8 cellular contexts compared by ENCODE assay signal in the genomic region with DNA sequence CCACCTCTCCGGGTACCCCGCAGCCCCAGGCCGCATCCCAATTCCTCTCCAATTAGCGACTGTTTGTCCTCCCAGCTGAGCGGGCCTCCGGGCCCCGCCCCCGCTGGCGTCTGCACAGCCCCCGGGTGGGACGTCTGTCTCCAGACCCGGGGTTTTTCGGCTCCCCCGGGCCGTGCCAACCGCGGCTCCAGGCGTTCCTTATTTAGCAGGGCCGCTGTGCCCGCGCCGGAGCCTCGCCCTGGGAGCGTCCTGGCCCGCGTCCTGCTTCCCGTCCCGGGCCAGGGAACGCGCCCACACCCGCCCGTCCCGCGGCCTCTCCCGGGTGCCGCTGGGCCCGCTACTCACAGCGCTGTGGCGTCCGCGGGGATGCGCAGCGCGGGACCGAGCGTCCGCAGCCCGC. TPM values are rescaled to one million over a fixed set of nuclear protein-coding genes. Genes with fewer than 3 reads are reported as not detected.
A peak's percentile ranks its signal among the peaks of the same experiment; 100 is the strongest.
DNase-seq lines count a peak whose midpoint lies in the region; ATAC-seq and TF ChIP-seq lines count a peak whose summit lies in the region.
"Not testable (repeated sequence)": the region's sequence is repeated elsewhere in the genome, so short reads cannot be mapped to it uniquely, and the experiment has no call there.

No MANE protein-coding gene starts in this region.

- not testable (repeated sequence) for TF ChIP-seq CTCF in RWPE2 (IDR thresholded peaks at IDR 0.05; ENCODE audit: poor library complexity, severe bottlenecking)

- peak overlapping the region; percentile 76 to 88 (median 84); a peak in 21 of 22 replicates for H3K9ac ChIP-seq in BLaER1 treated with 17β-estradiol and CSF1 and Interleukin-3, amounts not matched to agents 10 nM and 100 nM
- not testable (repeated sequence) for H3K9ac ChIP-seq in HUES64 (ENCODE audit: low read depth, low read length); iPS-18a (ENCODE audit: low read length); neuronal stem cell (ENCODE audit: low read depth, low read length, poor library complexity)

- peaks cover 0 to 16% (median 6%) of the 10 kb centered on the region in 11 experiments; a peak in 13 of 22 replicates for H4K20me1 ChIP-seq in BLaER1 treated with 17β-estradiol and CSF1 and Interleukin-3, amounts not matched to agents 10 nM and 100 nM

- not testable (repeated sequence) for H3K79me1 ChIP-seq in neuronal stem cell (ENCODE audit: low read depth, low read length)

- not testable (repeated sequence) for H2AK5ac ChIP-seq in neuronal stem cell (ENCODE audit: low read depth, low read length)

- DNase-seq in RWPE2 (ENCODE audit: low spot score); activated T-helper 1 cell treated with anti-CD3 and anti-CD28 coated beads, Interleukin-12 subunit alpha, Interleukin-12 subunit beta, Interleukin-2, Interleukin-4 antibody, amounts not matched to agents 30 ng/mL and 10 ng/mL and 1 ng/mL, durations not matched to agents 14 hours and 24 hours and 36 hours (ENCODE audit: low spot score); neuronal stem cell (ENCODE audit: low spot score): not testable (repeated sequence)
- DNase-seq in stimulated activated naive CD8-positive, alpha-beta T cell treated with anti-CD3 and anti-CD28 coated beads, Interleukin-15, amount 100 ng/mL, for 72 hours, result peak in 1 of 2 donors; percentile 23

- H3K27ac Mint-ChIP-seq in activated T-helper 1 cell treated with anti-CD3 and anti-CD28 coated beads, Interleukin-12 subunit alpha, Interleukin-12 subunit beta, Interleukin-2, Interleukin-4 antibody, amounts not matched to agents 30 ng/mL and 10 ng/mL and 1 ng/mL, durations not matched to agents 14 hours and 24 hours and 36 hours, result not testable (repeated sequence)
- H3K27ac Mint-ChIP-seq in stimulated activated naive CD8-positive, alpha-beta T cell treated with anti-CD3 and anti-CD28 coated beads, Interleukin-15, amount 100 ng/mL, for 72 hours, result peak overlapping the region in 1 of 2 donors; percentile 66

- H3K4ac ChIP-seq in neuronal stem cell (ENCODE audit: low read length), result not testable (repeated sequence)

- 0% methylated on average over 17 of the region's 48 CpGs for WGBS in HUES64
- WGBS in ectodermal cell, 2 experiments, result 0% methylated on average over 6 to 13 of the region's 48 CpGs
- no CpG with 5 or more reads among the region's 48 CpGs for WGBS in neuronal stem cell (ENCODE audit: extremely low coverage in 2 of 2, insufficient read length in 2 of 2, insufficient replicate concordance in 1 of 2), 2 donors

- not testable (repeated sequence) for H3K36me3 ChIP-seq in BLaER1 treated with 17β-estradiol and CSF1 and Interleukin-3, amounts not matched to agents 10 nM and 100 nM; HUES64 (ENCODE audit: insufficient read depth, low read length); RWPE2 (ENCODE audit: low read depth); ectodermal cell (ENCODE audit: control insufficient read depth, insufficient read depth, low read length); iPS-18a (ENCODE audit: control insufficient read depth, low read depth, low read length); neuronal stem cell (replicated peaks in 1 of 2; ENCODE audit: control insufficient read depth in 2 of 2, insufficient read depth in 2 of 2, low read length in 2 of 2)

- peak overlapping the region; percentile 53 to 74 (median 66) for H3K4me3 ChIP-seq in BLaER1 treated with 17β-estradiol and CSF1 and Interleukin-3, amounts not matched to agents 10 nM and 100 nM
- H3K4me3 ChIP-seq in HUES64 (ENCODE audit: low read length) (peak overlapping the region; percentile 52), RWPE2 (ENCODE audit: severe bottlenecking) (peak overlapping the region; percentile 75), ectodermal cell (ENCODE audit: insufficient read depth, low read depth, low read length) (peak overlapping the region; percentile 45), iPS-18a (ENCODE audit: low read length) (peak overlapping the region; percentile 24), neuronal stem cell (ENCODE audit: low read length in 2 of 2) (peak overlapping the region; percentile 47 to 77)

- not testable (repeated sequence) for H2BK5ac ChIP-seq in neuronal stem cell (ENCODE audit: low read length)

- not testable (repeated sequence) for H3K27me3 Mint-ChIP-seq in activated T-helper 1 cell treated with anti-CD3 and anti-CD28 coated beads, Interleukin-12 subunit alpha, Interleukin-12 subunit beta, Interleukin-2, Interleukin-4 antibody, amounts not matched to agents 30 ng/mL and 10 ng/mL and 1 ng/mL, durations not matched to agents 14 hours and 24 hours and 36 hours (ENCODE audit: insufficient read depth); stimulated activated naive CD8-positive, alpha-beta T cell treated with anti-CD3 and anti-CD28 coated beads, Interleukin-15, amount 100 ng/mL, for 72 hours

- H2BK12ac ChIP-seq in neuronal stem cell (ENCODE audit: low read length), result not testable (repeated sequence)

- intact Hi-C loops in activated T-helper 1 cell treated with anti-CD3 and anti-CD28 coated beads, Interleukin-12 subunit alpha, Interleukin-12 subunit beta, Interleukin-2, Interleukin-4 antibody, amounts not matched to agents 30 ng/mL and 10 ng/mL and 1 ng/mL, durations not matched to agents 14 hours and 24 hours and 36 hours (cut with micrococcal nuclease), result not testable (repeated sequence)

- not testable (repeated sequence) for H3K23ac ChIP-seq in neuronal stem cell (ENCODE audit: low read depth, low read length, poor library complexity)

- not testable (repeated sequence) for H3K4me1 ChIP-seq in BLaER1 treated with 17β-estradiol and CSF1 and Interleukin-3, amounts not matched to agents 10 nM and 100 nM; HUES64 (ENCODE audit: insufficient read depth, low read length); RWPE2 (ENCODE audit: insufficient read depth, poor library complexity, severe bottlenecking); ectodermal cell (ENCODE audit: control insufficient read depth, insufficient read depth, low read length); iPS-18a (ENCODE audit: control insufficient read depth, low read depth, low read length); neuronal stem cell (ENCODE audit: control insufficient read depth in 2 of 2, insufficient read depth in 1 of 2, low read depth in 1 of 2, low read length in 2 of 2)

- H2BK15ac ChIP-seq in neuronal stem cell (ENCODE audit: low read length), result not testable (repeated sequence)

- not testable (repeated sequence) for H2BK120ac ChIP-seq in neuronal stem cell (ENCODE audit: low read depth, low read length)

- H3K4me3 Mint-ChIP-seq in activated T-helper 1 cell treated with anti-CD3 and anti-CD28 coated beads, Interleukin-12 subunit alpha, Interleukin-12 subunit beta, Interleukin-2, Interleukin-4 antibody, amounts not matched to agents 30 ng/mL and 10 ng/mL and 1 ng/mL, durations not matched to agents 14 hours and 24 hours and 36 hours, result peak overlapping the region; percentile 65
- H3K4me3 Mint-ChIP-seq in stimulated activated naive CD8-positive, alpha-beta T cell treated with anti-CD3 and anti-CD28 coated beads, Interleukin-15, amount 100 ng/mL, for 72 hours, result peak overlapping the region; percentile 80

- H3K18ac ChIP-seq in neuronal stem cell (ENCODE audit: low read length), result not testable (repeated sequence)

- ATAC-seq in RWPE2 (ENCODE audit: low read depth); stimulated activated naive CD8-positive, alpha-beta T cell treated with anti-CD3 and anti-CD28 coated beads, Interleukin-15, amount 100 ng/mL, for 72 hours: not testable (repeated sequence)

- not testable (repeated sequence) for H3K14ac ChIP-seq in neuronal stem cell (ENCODE audit: low read length)

- H3K36me3 Mint-ChIP-seq in activated T-helper 1 cell treated with anti-CD3 and anti-CD28 coated beads, Interleukin-12 subunit alpha, Interleukin-12 subunit beta, Interleukin-2, Interleukin-4 antibody, amounts not matched to agents 30 ng/mL and 10 ng/mL and 1 ng/mL, durations not matched to agents 14 hours and 24 hours and 36 hours (ENCODE audit: low read depth), result not testable (repeated sequence)

- H2AFZ ChIP-seq in neuronal stem cell (ENCODE audit: low read length), result peak overlapping the region; percentile 29

- H4K8ac ChIP-seq in neuronal stem cell (ENCODE audit: low read depth, low read length), result not testable (repeated sequence)

- H3K27ac ChIP-seq in BLaER1 treated with 17β-estradiol and CSF1 and Interleukin-3, amounts not matched to agents 10 nM and 100 nM, result peak overlapping the region in 10 of 11 experiments; percentile 70 to 86 (median 80); a peak in 20 of 22 replicates
- H3K27ac ChIP-seq in HUES64 (ENCODE audit: low read depth, low read length); RWPE2 (ENCODE audit: poor library complexity, severe bottlenecking); ectodermal cell (ENCODE audit: insufficient read depth, low read depth, low read length, poor library complexity, severe bottlenecking); iPS-18a (ENCODE audit: low read length); neuronal stem cell (replicated peaks; ENCODE audit: low read length): not testable (repeated sequence)

- H3K9me3 Mint-ChIP-seq in activated T-helper 1 cell treated with anti-CD3 and anti-CD28 coated beads, Interleukin-12 subunit alpha, Interleukin-12 subunit beta, Interleukin-2, Interleukin-4 antibody, amounts not matched to agents 30 ng/mL and 10 ng/mL and 1 ng/mL, durations not matched to agents 14 hours and 24 hours and 36 hours; stimulated activated naive CD8-positive, alpha-beta T cell treated with anti-CD3 and anti-CD28 coated beads, Interleukin-15, amount 100 ng/mL, for 72 hours: not testable (repeated sequence)

- H4K91ac ChIP-seq in neuronal stem cell (ENCODE audit: low read depth, low read length, poor library complexity), result not testable (repeated sequence)

- H3K27me3 ChIP-seq in BLaER1 treated with 17β-estradiol and CSF1 and Interleukin-3, amounts not matched to agents 10 nM and 100 nM; HUES64 (ENCODE audit: insufficient read depth, low read length); RWPE2 (ENCODE audit: insufficient read depth, poor library complexity, severe bottlenecking); ectodermal cell (ENCODE audit: control insufficient read depth, insufficient read depth, low read length, poor library complexity, severe bottlenecking); iPS-18a (ENCODE audit: control insufficient read depth, insufficient read depth, low read length); neuronal stem cell (ENCODE audit: control insufficient read depth in 3 of 3, insufficient read depth in 3 of 3, low read depth in 1 of 3, low read length in 3 of 3): not testable (repeated sequence)

- H3K4me1 Mint-ChIP-seq in activated T-helper 1 cell treated with anti-CD3 and anti-CD28 coated beads, Interleukin-12 subunit alpha, Interleukin-12 subunit beta, Interleukin-2, Interleukin-4 antibody, amounts not matched to agents 30 ng/mL and 10 ng/mL and 1 ng/mL, durations not matched to agents 14 hours and 24 hours and 36 hours (ENCODE audit: low read depth); stimulated activated naive CD8-positive, alpha-beta T cell treated with anti-CD3 and anti-CD28 coated beads, Interleukin-15, amount 100 ng/mL, for 72 hours: not testable (repeated sequence)

- not testable (repeated sequence) for H3K9me3 ChIP-seq in BLaER1 treated with 17β-estradiol and CSF1 and Interleukin-3, amounts not matched to agents 10 nM and 100 nM (replicated peaks in 1 of 11); HUES64 (ENCODE audit: insufficient read depth, low read depth, low read length); RWPE2 (ENCODE audit: severe bottlenecking); ectodermal cell (ENCODE audit: control insufficient read depth, low read length); iPS-18a (ENCODE audit: control insufficient read depth, low read depth, low read length); neuronal stem cell (replicated peaks in 1 of 2; ENCODE audit: control insufficient read depth in 2 of 2, insufficient read depth in 1 of 2, low read depth in 1 of 2, low read length in 2 of 2)

- H3K4me2 ChIP-seq in BLaER1 treated with 17β-estradiol and CSF1 and Interleukin-3, amounts not matched to agents 10 nM and 100 nM, result peak overlapping the region in 10 of 11 experiments; percentile 20 to 58 (median 38); a peak in 5 of 22 replicates
- peak overlapping the region; percentile 33 for H3K4me2 ChIP-seq in neuronal stem cell (ENCODE audit: insufficient read depth, low read length, poor library complexity, severe bottlenecking)

RNA-seq across cellular contexts. Expression of a gene that starts 59.9 kb away (rescaled TPM):
- polyA plus RNA-seq in HUES64 (2013, experiment 1 of 2), result 20.2 TPM
- polyA plus RNA-seq in HUES64 (2013, experiment 2 of 2), result 21.0 TPM
- total RNA-seq in activated T-helper 1 cell treated with anti-CD3 and anti-CD28 coated beads, Interleukin-12 subunit alpha, Interleukin-12 subunit beta, Interleukin-2, Interleukin-4 antibody, amounts not matched to agents 30 ng/mL and 10 ng/mL and 1 ng/mL, durations not matched to agents 14 hours and 24 hours and 36 hours, result 36.1 and 39.1 TPM in 2 replicates
- polyA plus RNA-seq in ectodermal cell (2013, experiment 1 of 4), result 30.9 TPM
- 30.9 TPM for polyA plus RNA-seq in ectodermal cell (2013, experiment 2 of 4)
- 25.1 TPM for polyA plus RNA-seq in ectodermal cell (2013, experiment 3 of 4)
- 27.5 TPM for polyA plus RNA-seq in ectodermal cell (2013, experiment 4 of 4)
- 12.3 TPM for polyA plus RNA-seq in neuronal stem cell (2013, experiment 1 of 2)
- 12.8 TPM for polyA plus RNA-seq in neuronal stem cell (2013, experiment 2 of 2)

Comparison
In these comparisons a context has a peak if more than half of its experiments do, and no peak if none do; other contexts are left out.
1. H3K4me3 ChIP-seq: peak in every context shown above with its lines; median percentile 75 in RWPE2; 66 in BLaER1 treated with 17β-estradiol and CSF1 and Interleukin-3, amounts not matched to agents 10 nM and 100 nM; 62 in neuronal stem cell; 52 in HUES64; 45 in ectodermal cell; 24 in iPS-18a.